In the genomic region with DNA sequence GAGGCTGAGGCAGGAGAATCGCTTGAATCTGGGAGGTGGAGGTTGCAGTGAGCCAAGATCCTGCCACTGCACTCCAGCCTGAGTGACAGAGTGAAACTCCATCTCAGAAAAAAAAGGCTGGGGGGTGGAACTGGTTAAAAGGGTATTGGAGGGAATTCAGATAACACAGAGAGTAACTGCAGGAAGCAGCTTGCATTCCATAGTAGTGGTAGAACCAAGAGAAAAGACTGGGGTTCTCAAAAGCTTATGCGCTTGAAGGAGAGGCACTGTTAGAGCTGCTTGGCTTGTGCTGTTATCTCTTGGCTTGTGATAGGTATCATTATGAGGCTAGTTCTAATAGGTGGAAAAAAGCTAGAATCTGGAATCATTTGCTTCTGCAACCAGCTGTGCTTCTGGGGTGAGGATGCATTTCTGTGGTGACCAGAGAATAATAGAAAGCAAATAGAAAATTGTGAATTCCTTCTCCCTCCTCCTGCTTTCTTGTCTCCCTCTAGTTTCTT, we compare ENCODE assay signal across 23 cellular contexts.
A peak's percentile ranks its signal among the peaks of the same experiment; 100 is the strongest.
DNase-seq lines count a peak whose midpoint lies in the region; ATAC-seq, FAIRE-seq and TF ChIP-seq lines count a peak whose summit lies in the region.
"Had no signal": no experiment of that assay in that cellular context is flagged by ENCODE, and none has a peak within 500 bp of the region (broad histone marks: within the 10 kb centered on the region; RNA-seq: fewer than 3 reads in every experiment).

No MANE protein-coding gene starts in this region.

- H3K4me1 Mint-ChIP-seq in GM23338 (no peaks in the 10 kb centered on the region; the same call in 1 of the 3 replicates), astrocyte (ENCODE audit: low read depth, unreplicated experiment) (peaks cover 3% of the 10 kb centered on the region), nephron progenitor cell (peaks cover 4% of the 10 kb centered on the region)

- H3K27me3 Mint-ChIP-seq in GM23338 (ENCODE audit: insufficient read depth, low read depth, poor library complexity) (peaks cover 5% of the 10 kb centered on the region), astrocyte (ENCODE audit: low read depth, unreplicated experiment) (peaks cover 3% of the 10 kb centered on the region), nephron progenitor cell (ENCODE audit: low read depth, poor library complexity) (peaks cover 7% of the 10 kb centered on the region)

- H3K79me2 ChIP-seq in GM23338 (replicated peaks; ENCODE audit: insufficient read depth) (no peaks in the 10 kb centered on the region), astrocyte (ENCODE audit: insufficient read depth, low read length) (no peaks in the 10 kb centered on the region)

- ATAC-seq in GM23338 (peak; percentile 61), GM18511 (IDR thresholded peaks at IDR 0.05; ENCODE audit: unreplicated experiment) (no peak)

- H3K4me3 ChIP-seq in GM23338 (no peak overlapping the region), astrocyte (ENCODE audit: insufficient read depth, low read depth, low read length) (no peak overlapping the region)
- H3K4me3 ChIP-seq: GM23248, MG63 had no signal

- no peak overlapping the region for H3K9ac ChIP-seq in astrocyte (ENCODE audit: low read length)
- H3K9ac ChIP-seq: GM23248 had no signal

- DNase-seq in GM23338 (ENCODE audit: low spot score) (peak; percentile 27), astrocyte (ENCODE audit: low read depth) (peak; percentile 42), fibroblast of peridontal ligament (ENCODE audit: extremely low read depth) (peak; percentile 14), nephron progenitor cell (no peak), NCI-H1694 (lab: John Stamatoyannopoulos, UW) (no peak), kidney glomerular epithelial cell (lab: John Stamatoyannopoulos, UW) (no peak)
- DNase-seq: CD4-positive, CD25-positive, alpha-beta regulatory T cell; DMS153; DND-41; GM23248; HCEC 1CT; KBM-7; MG63; NCI-H1105 treated with DMSO at 0.1 percent for 48 hours; NCI-H146; NCI-H2029; NCI-H446; NCI-H526; NCI-H82; NK-92 treated with Interleukin-12 subunit alpha and Interleukin-12 subunit beta, amount 100 ng/mL, for 24 hours; Right ventricle myocardium superior; RPMI8226 had no signal

- H3K9me2 ChIP-seq in GM23338 (ENCODE audit: insufficient read depth) = 0 out of 2 replicates have a peak, but pooled peaks cover 8% of the 10 kb centered on the region

- H3K27me3 ChIP-seq in GM23338 (ENCODE audit: insufficient read depth) = no peaks in the 10 kb centered on the region
- H3K27me3 ChIP-seq in astrocyte (ENCODE audit: insufficient read depth, low read length) = no peaks in the 10 kb centered on the region
- H3K27me3 ChIP-seq: MG63 had no signal

- H3K27ac ChIP-seq in GM23338 (ENCODE audit: low read depth) (no peak overlapping the region; the same call in 1 of the 2 replicates), astrocyte (ENCODE audit: low read depth, low read length) (no peak overlapping the region)
- H3K27ac ChIP-seq: GM23248 had no signal

- H3K4me1 ChIP-seq in GM23338 (ENCODE audit: insufficient read depth) (peaks cover 4% of the 10 kb centered on the region; the same call in 1 of the 2 replicates), astrocyte (ENCODE audit: insufficient read depth, low read length) (peaks cover 10% of the 10 kb centered on the region)

- H3K9me3 Mint-ChIP-seq in GM23338 (no peaks in the 10 kb centered on the region), astrocyte (ENCODE audit: unreplicated experiment) (no peaks in the 10 kb centered on the region), nephron progenitor cell (no peaks in the 10 kb centered on the region)

- H3K27ac Mint-ChIP-seq in GM23338 = no peak overlapping the region
- H3K27ac Mint-ChIP-seq in astrocyte (ENCODE audit: unreplicated experiment) = no peak overlapping the region
- peak overlapping the region; percentile 12 for H3K27ac Mint-ChIP-seq in nephron progenitor cell
- H3K27ac Mint-ChIP-seq: CD4-positive, CD25-positive, alpha-beta regulatory T cell had no signal

- H2AFZ ChIP-seq in GM23338 (peak overlapping the region; percentile 48; the same call in 1 of the 2 replicates), astrocyte (ENCODE audit: low read depth, low read length) (no peak overlapping the region)
- H2AFZ ChIP-seq: GM23248 had no signal

- H3K9me3 ChIP-seq in astrocyte (ENCODE audit: insufficient read depth, low read depth, low read length) = no peaks in the 10 kb centered on the region
- H3K9me3 ChIP-seq: MG63 had no signal

- H4K20me1 ChIP-seq in GM23338 (replicated peaks; ENCODE audit: insufficient read depth) = no peaks in the 10 kb centered on the region
- H4K20me1 ChIP-seq in astrocyte (ENCODE audit: insufficient read depth, low read length) = no peaks in the 10 kb centered on the region

- H3K4me2 ChIP-seq in GM23338 = no peak overlapping the region
- H3K4me2 ChIP-seq in astrocyte (ENCODE audit: low read length) = no peak overlapping the region

- no peaks in the 10 kb centered on the region for H3K36me3 ChIP-seq in GM23338 (ENCODE audit: insufficient read depth)
- no peaks in the 10 kb centered on the region for H3K36me3 ChIP-seq in astrocyte (ENCODE audit: insufficient read depth, low read length)
- H3K36me3 ChIP-seq: MG63 had no signal

- no peak for TF ChIP-seq CTCF in GM23338 (conservative IDR thresholded peaks at IDR 0.05; ENCODE audit: low read depth in 2 of 2)
- TF ChIP-seq CTCF in astrocyte (IDR thresholded peaks at IDR 0.05; ENCODE audit: insufficient read depth, low read depth, low read length) = no peak
- TF ChIP-seq CTCF in nephron progenitor cell (IDR thresholded peaks at IDR 0.05) = no peak

- no peak overlapping the region for H3K4me3 Mint-ChIP-seq in GM23338
- H3K4me3 Mint-ChIP-seq in astrocyte (ENCODE audit: unreplicated experiment) = no peak overlapping the region
- H3K4me3 Mint-ChIP-seq in nephron progenitor cell = no peak overlapping the region
- H3K4me3 Mint-ChIP-seq: CD4-positive, CD25-positive, alpha-beta regulatory T cell had no signal

- FAIRE-seq in astrocyte (lab: Jason Lieb, UNC) = no peak

- no peaks in the 10 kb centered on the region for H3F3A ChIP-seq in GM23338 (replicated peaks; ENCODE audit: low read depth)

- no peaks in the 10 kb centered on the region for H3K36me3 Mint-ChIP-seq in GM23338 (ENCODE audit: low read depth)
- H3K36me3 Mint-ChIP-seq in astrocyte (ENCODE audit: low read depth, unreplicated experiment) = no peaks in the 10 kb centered on the region
- H3K36me3 Mint-ChIP-seq in nephron progenitor cell (ENCODE audit: low read depth) = no peaks in the 10 kb centered on the region
- H3K36me3 Mint-ChIP-seq: CD4-positive, CD25-positive, alpha-beta regulatory T cell had no signal

TF ChIP-seq in GM23338, 12 proteins besides CTCF, POLR2A, EP300 and RAD21 (continues in another document):
- TF ChIP-seq, protein P1, sequence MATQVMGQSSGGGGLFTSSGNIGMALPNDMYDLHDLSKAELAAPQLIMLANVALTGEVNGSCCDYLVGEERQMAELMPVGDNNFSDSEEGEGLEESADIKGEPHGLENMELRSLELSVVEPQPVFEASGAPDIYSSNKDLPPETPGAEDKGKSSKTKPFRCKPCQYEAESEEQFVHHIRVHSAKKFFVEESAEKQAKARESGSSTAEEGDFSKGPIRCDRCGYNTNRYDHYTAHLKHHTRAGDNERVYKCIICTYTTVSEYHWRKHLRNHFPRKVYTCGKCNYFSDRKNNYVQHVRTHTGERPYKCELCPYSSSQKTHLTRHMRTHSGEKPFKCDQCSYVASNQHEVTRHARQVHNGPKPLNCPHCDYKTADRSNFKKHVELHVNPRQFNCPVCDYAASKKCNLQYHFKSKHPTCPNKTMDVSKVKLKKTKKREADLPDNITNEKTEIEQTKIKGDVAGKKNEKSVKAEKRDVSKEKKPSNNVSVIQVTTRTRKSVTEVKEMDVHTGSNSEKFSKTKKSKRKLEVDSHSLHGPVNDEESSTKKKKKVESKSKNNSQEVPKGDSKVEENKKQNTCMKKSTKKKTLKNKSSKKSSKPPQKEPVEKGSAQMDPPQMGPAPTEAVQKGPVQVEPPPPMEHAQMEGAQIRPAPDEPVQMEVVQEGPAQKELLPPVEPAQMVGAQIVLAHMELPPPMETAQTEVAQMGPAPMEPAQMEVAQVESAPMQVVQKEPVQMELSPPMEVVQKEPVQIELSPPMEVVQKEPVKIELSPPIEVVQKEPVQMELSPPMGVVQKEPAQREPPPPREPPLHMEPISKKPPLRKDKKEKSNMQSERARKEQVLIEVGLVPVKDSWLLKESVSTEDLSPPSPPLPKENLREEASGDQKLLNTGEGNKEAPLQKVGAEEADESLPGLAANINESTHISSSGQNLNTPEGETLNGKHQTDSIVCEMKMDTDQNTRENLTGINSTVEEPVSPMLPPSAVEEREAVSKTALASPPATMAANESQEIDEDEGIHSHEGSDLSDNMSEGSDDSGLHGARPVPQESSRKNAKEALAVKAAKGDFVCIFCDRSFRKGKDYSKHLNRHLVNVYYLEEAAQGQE (IDR thresholded peaks at IDR 0.05; ENCODE audit: unreplicated experiment) = no peak
- TF ChIP-seq CREB1 (CRISPR knock-in tag; IDR thresholded peaks at IDR 0.05; ENCODE audit: low read depth) (no peak), EZH2 (IDR thresholded peaks at IDR 0.05; ENCODE audit: low read depth, unreplicated experiment) (no peak), ZNF114 (CRISPR knock-in tag; IDR thresholded peaks at IDR 0.05) (no peak)

Comparison
In these comparisons a context has a peak if more than half of its experiments do, and no peak if none do; other contexts are left out.
1. DNase-seq: peak in GM23338 (single experiment), astrocyte (single experiment) and fibroblast of peridontal ligament (single experiment); none in nephron progenitor cell (single experiment), NCI-H1694 (single experiment) and kidney glomerular epithelial cell (single experiment).